ENCODE assay signal across 2 cellular contexts in the genomic region with DNA sequence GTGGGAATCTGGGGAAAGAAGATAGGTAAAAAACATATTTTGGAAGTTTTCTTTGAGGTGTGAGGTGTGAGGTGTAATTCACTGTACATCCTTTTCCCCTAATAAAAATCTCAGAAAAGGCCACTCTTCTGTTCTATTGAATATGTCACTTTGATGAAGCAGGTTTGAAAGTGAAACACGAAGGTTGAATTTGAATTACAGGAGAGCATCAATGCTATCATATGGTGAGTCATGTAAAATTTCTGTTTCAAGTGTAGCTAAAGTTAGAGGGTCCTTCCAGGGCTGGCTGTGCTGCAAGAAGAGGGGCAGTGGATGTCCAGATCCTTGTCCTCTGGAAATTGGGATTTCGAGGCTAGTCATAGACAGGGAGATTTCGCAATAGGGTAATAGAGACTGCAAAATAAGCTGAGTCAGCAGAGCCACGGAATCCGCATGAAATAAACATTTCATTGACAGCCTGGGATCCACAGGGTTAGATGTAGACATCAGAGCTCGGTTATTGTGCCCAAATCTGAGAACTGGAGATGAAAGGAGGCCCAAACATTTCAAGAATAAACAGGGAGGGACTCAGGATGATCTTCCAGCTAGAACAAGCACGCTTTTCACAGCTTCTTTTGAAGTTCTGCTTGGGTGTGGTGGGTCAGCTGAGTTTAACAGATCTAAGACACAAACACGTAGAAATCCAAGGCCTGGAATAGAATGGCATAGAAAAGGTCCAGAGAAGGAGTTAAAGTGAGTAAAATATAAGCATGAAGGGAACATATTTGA.
TF ChIP-seq lines count a peak whose summit lies in the region.

No MANE protein-coding gene starts in this region.

TF ChIP-seq in HEK293, 187 proteins besides CTCF, POLR2A, EP300 and RAD21 (continued from another document):
- TF ChIP-seq, protein P1, sequence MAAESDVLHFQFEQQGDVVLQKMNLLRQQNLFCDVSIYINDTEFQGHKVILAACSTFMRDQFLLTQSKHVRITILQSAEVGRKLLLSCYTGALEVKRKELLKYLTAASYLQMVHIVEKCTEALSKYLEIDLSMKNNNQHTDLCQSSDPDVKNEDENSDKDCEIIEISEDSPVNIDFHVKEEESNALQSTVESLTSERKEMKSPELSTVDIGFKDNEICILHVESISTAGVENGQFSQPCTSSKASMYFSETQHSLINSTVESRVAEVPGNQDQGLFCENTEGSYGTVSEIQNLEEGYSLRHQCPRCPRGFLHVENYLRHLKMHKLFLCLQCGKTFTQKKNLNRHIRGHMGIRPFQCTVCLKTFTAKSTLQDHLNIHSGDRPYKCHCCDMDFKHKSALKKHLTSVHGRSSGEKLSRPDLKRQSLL (tag by site-specific recombination; IDR thresholded peaks at IDR 0.05), result peak; percentile 51; the same call in 1 of the 2 replicates
- 0 out of 2 replicates have a peak, but pooled peaks have one; percentile 33 for TF ChIP-seq KLF8 (tag by site-specific recombination; IDR thresholded peaks at IDR 0.05)
- no peak for TF ChIP-seq YY2 (tag by site-specific recombination; IDR thresholded peaks at IDR 0.05)
- TF ChIP-seq PRDM6 (tag by site-specific recombination; IDR thresholded peaks at IDR 0.05), result no peak
- TF ChIP-seq ZBTB7A (tag by site-specific recombination; IDR thresholded peaks at IDR 0.05; ENCODE audit: low read depth), result no peak
- TF ChIP-seq ZBTB20 (tag by site-specific recombination; IDR thresholded peaks at IDR 0.05), result peak; percentile 81
TF ChIP-seq in HEK293: peak in this region for 8.

TF ChIP-seq in SK-N-SH, 30 proteins besides CTCF, POLR2A, EP300 and RAD21 (continued from another document):
- TF ChIP-seq, protein P2, sequence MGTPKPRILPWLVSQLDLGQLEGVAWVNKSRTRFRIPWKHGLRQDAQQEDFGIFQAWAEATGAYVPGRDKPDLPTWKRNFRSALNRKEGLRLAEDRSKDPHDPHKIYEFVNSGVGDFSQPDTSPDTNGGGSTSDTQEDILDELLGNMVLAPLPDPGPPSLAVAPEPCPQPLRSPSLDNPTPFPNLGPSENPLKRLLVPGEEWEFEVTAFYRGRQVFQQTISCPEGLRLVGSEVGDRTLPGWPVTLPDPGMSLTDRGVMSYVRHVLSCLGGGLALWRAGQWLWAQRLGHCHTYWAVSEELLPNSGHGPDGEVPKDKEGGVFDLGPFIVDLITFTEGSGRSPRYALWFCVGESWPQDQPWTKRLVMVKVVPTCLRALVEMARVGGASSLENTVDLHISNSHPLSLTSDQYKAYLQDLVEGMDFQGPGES (IDR thresholded peaks at IDR 0.05; ENCODE audit: low read depth, low read length), result no peak
- TF ChIP-seq, protein P3, sequence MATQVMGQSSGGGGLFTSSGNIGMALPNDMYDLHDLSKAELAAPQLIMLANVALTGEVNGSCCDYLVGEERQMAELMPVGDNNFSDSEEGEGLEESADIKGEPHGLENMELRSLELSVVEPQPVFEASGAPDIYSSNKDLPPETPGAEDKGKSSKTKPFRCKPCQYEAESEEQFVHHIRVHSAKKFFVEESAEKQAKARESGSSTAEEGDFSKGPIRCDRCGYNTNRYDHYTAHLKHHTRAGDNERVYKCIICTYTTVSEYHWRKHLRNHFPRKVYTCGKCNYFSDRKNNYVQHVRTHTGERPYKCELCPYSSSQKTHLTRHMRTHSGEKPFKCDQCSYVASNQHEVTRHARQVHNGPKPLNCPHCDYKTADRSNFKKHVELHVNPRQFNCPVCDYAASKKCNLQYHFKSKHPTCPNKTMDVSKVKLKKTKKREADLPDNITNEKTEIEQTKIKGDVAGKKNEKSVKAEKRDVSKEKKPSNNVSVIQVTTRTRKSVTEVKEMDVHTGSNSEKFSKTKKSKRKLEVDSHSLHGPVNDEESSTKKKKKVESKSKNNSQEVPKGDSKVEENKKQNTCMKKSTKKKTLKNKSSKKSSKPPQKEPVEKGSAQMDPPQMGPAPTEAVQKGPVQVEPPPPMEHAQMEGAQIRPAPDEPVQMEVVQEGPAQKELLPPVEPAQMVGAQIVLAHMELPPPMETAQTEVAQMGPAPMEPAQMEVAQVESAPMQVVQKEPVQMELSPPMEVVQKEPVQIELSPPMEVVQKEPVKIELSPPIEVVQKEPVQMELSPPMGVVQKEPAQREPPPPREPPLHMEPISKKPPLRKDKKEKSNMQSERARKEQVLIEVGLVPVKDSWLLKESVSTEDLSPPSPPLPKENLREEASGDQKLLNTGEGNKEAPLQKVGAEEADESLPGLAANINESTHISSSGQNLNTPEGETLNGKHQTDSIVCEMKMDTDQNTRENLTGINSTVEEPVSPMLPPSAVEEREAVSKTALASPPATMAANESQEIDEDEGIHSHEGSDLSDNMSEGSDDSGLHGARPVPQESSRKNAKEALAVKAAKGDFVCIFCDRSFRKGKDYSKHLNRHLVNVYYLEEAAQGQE (IDR thresholded peaks at IDR 0.05; ENCODE audit: low read depth, low read length), result no peak
- TF ChIP-seq POLR2AphosphoS5 (IDR thresholded peaks at IDR 0.05; ENCODE audit: low read depth, low read length) (no peak), NFIC (IDR thresholded peaks at IDR 0.05; ENCODE audit: borderline replicate concordance) (no peak), MEF2A (IDR thresholded peaks at IDR 0.05; ENCODE audit: borderline replicate concordance, low read depth) (no peak), JUND (IDR thresholded peaks at IDR 0.05) (no peak), SIN3A (IDR thresholded peaks at IDR 0.05; ENCODE audit: borderline replicate concordance, low read depth, low read length) (no peak), RXRA (IDR thresholded peaks at IDR 0.05; ENCODE audit: borderline replicate concordance, low read depth) (no peak)
- TF ChIP-seq, protein P4, sequence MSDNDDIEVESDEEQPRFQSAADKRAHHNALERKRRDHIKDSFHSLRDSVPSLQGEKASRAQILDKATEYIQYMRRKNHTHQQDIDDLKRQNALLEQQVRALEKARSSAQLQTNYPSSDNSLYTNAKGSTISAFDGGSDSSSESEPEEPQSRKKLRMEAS (IDR thresholded peaks at IDR 0.05; ENCODE audit: low read depth), result no peak
